ENCODE assay signal across 17 cellular contexts in the genomic region with DNA sequence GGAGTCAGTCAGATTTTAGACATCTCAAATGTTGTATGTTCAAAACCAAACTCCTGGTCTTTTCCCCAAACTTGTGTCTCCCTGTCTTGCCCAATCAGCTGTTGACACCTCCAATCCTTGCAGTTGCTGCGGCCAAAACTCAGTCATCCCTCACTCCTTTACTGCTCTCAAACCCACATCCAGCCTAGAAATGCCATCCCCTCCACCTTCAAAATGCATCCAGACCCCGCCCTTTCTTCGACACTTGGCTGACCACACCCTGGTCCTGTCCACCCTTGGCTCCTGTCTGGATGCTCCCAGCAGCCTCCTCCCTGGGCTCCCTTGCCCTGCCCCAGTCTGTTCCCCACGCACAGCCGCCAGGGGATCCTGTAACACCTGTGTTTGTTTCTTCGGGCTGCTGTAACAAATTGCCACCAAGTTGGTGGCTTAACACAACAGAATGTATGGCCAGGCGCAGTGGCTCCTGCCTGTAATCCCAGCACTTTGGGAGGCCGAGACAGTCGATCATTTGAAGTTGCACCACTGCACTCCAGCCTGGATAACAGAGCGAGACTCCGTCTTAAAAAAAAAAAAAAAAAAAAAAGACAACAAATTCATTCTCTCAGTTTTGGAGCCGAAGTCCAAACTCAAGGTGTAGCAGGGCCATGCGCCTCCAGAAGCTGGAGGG. TPM values are rescaled to one million over a fixed set of nuclear protein-coding genes. Genes with fewer than 3 reads are reported as not detected.
DNase-seq lines count a peak whose midpoint lies in the region; ATAC-seq and TF ChIP-seq lines count a peak whose summit lies in the region.
"Had no signal": no experiment of that assay in that cellular context is flagged by ENCODE, and none has a peak within 500 bp of the region (broad histone marks: within the 10 kb centered on the region; RNA-seq: fewer than 3 reads in every experiment).

No MANE protein-coding gene starts in this region.

- ATAC-seq in stimulated activated naive CD8-positive, alpha-beta T cell treated with anti-CD3 and anti-CD28 coated beads, Interleukin-15, amount 100 ng/mL, for 72 hours: no peak
- no peak for ATAC-seq in stimulated activated naive CD8-positive, alpha-beta T cell treated with anti-CD3 and anti-CD28 coated beads, Interleukin-15, Interleukin-2, amounts not matched to agents 100 U/mL and 50 U/mL, for 24 hours
- ATAC-seq in HG03442 (IDR thresholded peaks at IDR 0.05; ENCODE audit: unreplicated experiment) (no peak), heart left ventricle (no peak)

- H3K27ac ChIP-seq in RWPE1 (peak overlapping the region; percentile 24; the same call in 1 of the 2 replicates), heart left ventricle (peak overlapping the region in 1 of 12 donors; percentile 72)
- H3K27ac ChIP-seq: GM23248, PC-9, SJSA1 had no signal

- TF ChIP-seq POLR2A in heart left ventricle (IDR thresholded peaks at IDR 0.05): no peak

- TF ChIP-seq CTCF in RWPE1 (conservative IDR thresholded peaks at IDR 0.05; ENCODE audit: low read depth) (no peak), heart left ventricle (IDR thresholded peaks at IDR 0.05) (no peak)

- no peaks in the 10 kb centered on the region for H3K9me3 ChIP-seq in heart left ventricle
- H3K9me3 ChIP-seq: SJSA1 had no signal

- 91 to 93% (median 93%) methylated on average over 13 of the region's 13 CpGs for WGBS in heart left ventricle, 4 donors

- H3K36me3 ChIP-seq in heart left ventricle: peaks cover 0 to 13% (median 6%) of the 10 kb centered on the region in 9 donors
- H3K36me3 ChIP-seq: SJSA1 had no signal

- H3K4me3 Mint-ChIP-seq in stimulated activated naive CD8-positive, alpha-beta T cell treated with anti-CD3 and anti-CD28 coated beads, Interleukin-15, amount 100 ng/mL, for 72 hours: no peak overlapping the region
- H3K4me3 Mint-ChIP-seq: CD8-positive, alpha-beta memory T cell had no signal

- no peak overlapping the region for H3K4me3 ChIP-seq in heart left ventricle
- H3K4me3 ChIP-seq: GM23248, PC-9, SJSA1 had no signal

- CTCF ChIA-PET in RWPE1 (lab: Yijun Ruan, JAX): interaction anchor here (0.7 kb wide), 1 partner anchor 235 kb away, joined by 4 read pairs; no protein-coding TSS in a partner anchor

- peak overlapping the region; percentile 4 to 43 for H3K27ac Mint-ChIP-seq in stimulated activated naive CD8-positive, alpha-beta T cell treated with anti-CD3 and anti-CD28 coated beads, Interleukin-15, amount 100 ng/mL, for 72 hours

- POLR2A ChIA-PET in RWPE1 (lab: Yijun Ruan, JAX; ENCODE audit: low non-redundant PET): no interaction called here

- intact Hi-C loops in heart left ventricle (cut with DNase I): no loop called here

- DNase-seq in stimulated activated naive CD8-positive, alpha-beta T cell treated with anti-CD3 and anti-CD28 coated beads, Interleukin-15, amount 100 ng/mL, for 72 hours: no peak
- no peak for DNase-seq in stimulated activated naive CD8-positive, alpha-beta T cell treated with anti-CD3 and anti-CD28 coated beads, Interleukin-15, Interleukin-2, amounts not matched to agents 100 U/mL and 50 U/mL, for 24 hours
- DNase-seq in RWPE1 (ENCODE audit: low spot score): no peak
- DNase-seq in islet precursor cell: peak; percentile 51
- DNase-seq in NCI-H2196 (lab: John Stamatoyannopoulos, UW; ENCODE audit: unreplicated experiment): no peak
- DNase-seq in heart left ventricle: no peak
- DNase-seq: CD8-positive, alpha-beta memory T cell; DND-41; GM23248; KBM-7; NCI-H1105 treated with DMSO at 0.1 percent for 48 hours; NCI-H187 treated with DMSO at 0.1 percent for 48 hours; NCI-H226; PC-9 had no signal

- H3K4me1 ChIP-seq in heart left ventricle: peaks cover 0 to 69% (median 0%) of the 10 kb centered on the region in 12 donors

- H3K27me3 Mint-ChIP-seq in stimulated activated naive CD8-positive, alpha-beta T cell treated with anti-CD3 and anti-CD28 coated beads, Interleukin-15, amount 100 ng/mL, for 72 hours: no peaks in the 10 kb centered on the region

- H3K27me3 ChIP-seq in heart left ventricle: no peaks in the 10 kb centered on the region
- H3K27me3 ChIP-seq: SJSA1 had no signal

- no peaks in the 10 kb centered on the region for H3K9me3 Mint-ChIP-seq in stimulated activated naive CD8-positive, alpha-beta T cell treated with anti-CD3 and anti-CD28 coated beads, Interleukin-15, amount 100 ng/mL, for 72 hours
- H3K9me3 Mint-ChIP-seq: CD8-positive, alpha-beta memory T cell had no signal

- H3K4me1 Mint-ChIP-seq in stimulated activated naive CD8-positive, alpha-beta T cell treated with anti-CD3 and anti-CD28 coated beads, Interleukin-15, amount 100 ng/mL, for 72 hours: peaks cover 28% of the 10 kb centered on the region

RNA-seq across cellular contexts. Expression of a gene that starts 11.7 kb away (rescaled TPM):
- 100 to 1,000 TPM; 138 to 375 (median 183) TPM for total RNA-seq in heart left ventricle
- 100 to 1,000 TPM; 109 to 146 TPM for polyA plus RNA-seq in heart left ventricle

RNA-seq across cellular contexts. Expression of a gene that starts 12.0 kb away (rescaled TPM):
- total RNA-seq in heart left ventricle: 100 to 1,000 TPM in 8 of 9 donors, 10 to 100 TPM in 1; 99.1 to 230 (median 148) TPM
- polyA plus RNA-seq in heart left ventricle: 100 to 1,000 TPM; 226 to 314 TPM

RNA-seq across cellular contexts. Expression of a gene that starts 29.8 kb away (rescaled TPM):
- under 1 TPM in 3 of 9 donors, not detected in 6; 0.07 to 0.14 (median 0.12) TPM for total RNA-seq in heart left ventricle
- under 1 TPM; 0.08 to 0.12 TPM for polyA plus RNA-seq in heart left ventricle
- total RNA-seq: CD8-positive, alpha-beta memory T cell; G401 had no signal
- polyA plus RNA-seq: CD8-positive, alpha-beta memory T cell had no signal

RNA-seq across cellular contexts. Expression of a gene that starts 53.0 kb away (rescaled TPM):
- total RNA-seq in heart left ventricle: 1 to 10 TPM; 2.5 to 4.6 (median 3.1) TPM
- 1 to 10 TPM; 2.9 to 4.3 TPM for polyA plus RNA-seq in heart left ventricle
